1 cellular context compared by ENCODE assay signal in the genomic region with DNA sequence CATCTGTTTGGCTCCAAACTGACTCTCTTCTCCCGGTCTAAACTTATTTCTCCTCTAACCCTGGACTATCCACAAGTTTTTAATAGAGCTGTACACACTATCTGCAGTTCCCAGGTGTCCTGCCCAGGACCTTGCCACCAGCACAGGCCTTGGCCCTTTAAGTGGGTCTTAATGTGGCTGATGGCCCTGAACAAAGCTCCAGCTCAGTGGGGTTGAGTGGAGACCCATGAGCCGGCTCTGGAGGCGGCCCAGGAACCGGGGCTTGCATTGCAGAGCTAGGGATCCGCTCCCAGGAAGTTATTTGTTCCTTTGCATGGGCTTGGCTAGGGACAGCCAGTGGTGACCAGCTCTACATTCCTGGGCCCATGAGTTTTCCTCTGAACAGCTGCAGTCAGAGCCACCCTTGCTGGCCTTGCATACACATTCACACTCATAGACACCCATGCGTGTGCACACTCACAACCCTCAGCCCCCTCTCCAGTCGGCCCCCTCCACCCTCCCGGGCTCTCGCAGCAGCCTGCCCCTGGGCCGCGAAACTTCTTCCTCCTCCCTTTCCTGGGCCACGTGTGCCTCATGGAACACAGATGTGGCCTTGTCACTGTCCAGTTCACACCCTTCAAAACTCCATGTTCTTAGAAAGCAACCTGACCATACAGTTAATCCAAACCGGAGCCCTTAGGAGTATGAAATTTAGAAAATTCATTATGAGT.
TF ChIP-seq lines count a peak whose summit lies in the region.

No MANE protein-coding gene starts in this region.

TF ChIP-seq in HepG2, 621 proteins besides CTCF, POLR2A, EP300 and RAD21 (continued from another document):
- no peak for TF ChIP-seq ZBED4 (CRISPR knock-in tag; IDR thresholded peaks at IDR 0.05; ENCODE audit: borderline replicate concordance)
- TF ChIP-seq SMC3 (IDR thresholded peaks at IDR 0.05; ENCODE audit: low read length) = no peak
- no peak for TF ChIP-seq POLR2G (IDR thresholded peaks at IDR 0.05; ENCODE audit: low read depth, low read length)
- no peak for TF ChIP-seq ISL2 (CRISPR knock-in tag; IDR thresholded peaks at IDR 0.05)
TF ChIP-seq in HepG2: peak in this region for 0.
